ENCODE assay signal across 8 cellular contexts in the genomic region with DNA sequence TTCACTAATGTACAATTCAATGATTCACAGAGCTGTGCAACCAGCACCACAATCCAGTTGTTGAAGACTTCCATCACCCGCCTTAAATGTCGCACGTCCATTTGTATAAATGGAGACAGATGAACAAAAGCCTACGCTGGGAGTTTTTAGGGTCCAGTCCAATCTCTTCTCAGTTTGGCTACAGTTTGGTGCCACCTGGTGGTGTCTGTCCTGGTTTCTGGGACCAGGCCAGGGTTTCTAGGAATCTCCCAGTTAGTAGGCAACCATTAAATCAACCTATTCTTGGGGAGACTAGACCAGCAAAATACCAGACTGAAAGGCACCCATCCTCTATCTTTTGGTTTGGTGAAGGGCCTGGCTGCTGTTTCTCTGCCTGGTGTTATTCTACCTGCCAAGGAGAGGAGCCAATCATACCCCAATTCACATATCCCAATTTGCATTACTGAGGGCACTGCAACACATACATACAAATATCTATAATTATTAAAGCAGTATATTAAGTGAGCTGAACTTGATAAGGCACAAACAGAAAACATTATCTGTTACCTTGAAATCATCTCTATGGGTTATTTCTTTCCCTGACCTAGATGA.
DNase-seq lines count a peak whose midpoint lies in the region; ATAC-seq and TF ChIP-seq lines count a peak whose summit lies in the region.

No MANE protein-coding gene starts in this region.

- ATAC-seq in HG03439 (IDR thresholded peaks at IDR 0.05; ENCODE audit: unreplicated experiment) (no peak), HG02678 (IDR thresholded peaks at IDR 0.05; ENCODE audit: unreplicated experiment) (no peak)

- DNase-seq in CD1c-positive myeloid dendritic cell (ENCODE audit: extremely low spot score) (peak; percentile 17), HFF-Myc (ENCODE audit: extremely low read depth, low read depth) (peak; percentile 40), NCI-H526 (lab: John Stamatoyannopoulos, UW) (peak; percentile 100), amniotic epithelial cell (ENCODE audit: low read depth) (peak; percentile 54), iPS-NIHi11 (ENCODE audit: low spot score) (peak; percentile 51)
- peak; percentile 18 for DNase-seq in stimulated activated CD4-positive, alpha-beta T cell treated with anti-CD3 and anti-CD28 coated beads, Interleukin-4, amount 100 ng/mL, for 24 hours

- peak; percentile 74 for TF ChIP-seq CTCF in HFF-Myc (IDR thresholded peaks at IDR 0.05; ENCODE audit: low read depth, low read length, missing control alignments)

- H3K4me3 ChIP-seq in HFF-Myc (replicated peaks; ENCODE audit: low read depth, low read length): no peak overlapping the region

Comparison
In these comparisons a context has a peak if more than half of its experiments do, and no peak if none do; other contexts are left out.
1. DNase-seq: peak in every context shown above with its lines; median percentile 100 in NCI-H526; 54 in amniotic epithelial cell; 51 in iPS-NIHi11; 40 in HFF-Myc; 18 in stimulated activated CD4-positive, alpha-beta T cell treated with anti-CD3 and anti-CD28 coated beads, Interleukin-4, amount 100 ng/mL, for 24 hours; 17 in CD1c-positive myeloid dendritic cell.